1 cellular context compared by ENCODE assay signal in the genomic region with DNA sequence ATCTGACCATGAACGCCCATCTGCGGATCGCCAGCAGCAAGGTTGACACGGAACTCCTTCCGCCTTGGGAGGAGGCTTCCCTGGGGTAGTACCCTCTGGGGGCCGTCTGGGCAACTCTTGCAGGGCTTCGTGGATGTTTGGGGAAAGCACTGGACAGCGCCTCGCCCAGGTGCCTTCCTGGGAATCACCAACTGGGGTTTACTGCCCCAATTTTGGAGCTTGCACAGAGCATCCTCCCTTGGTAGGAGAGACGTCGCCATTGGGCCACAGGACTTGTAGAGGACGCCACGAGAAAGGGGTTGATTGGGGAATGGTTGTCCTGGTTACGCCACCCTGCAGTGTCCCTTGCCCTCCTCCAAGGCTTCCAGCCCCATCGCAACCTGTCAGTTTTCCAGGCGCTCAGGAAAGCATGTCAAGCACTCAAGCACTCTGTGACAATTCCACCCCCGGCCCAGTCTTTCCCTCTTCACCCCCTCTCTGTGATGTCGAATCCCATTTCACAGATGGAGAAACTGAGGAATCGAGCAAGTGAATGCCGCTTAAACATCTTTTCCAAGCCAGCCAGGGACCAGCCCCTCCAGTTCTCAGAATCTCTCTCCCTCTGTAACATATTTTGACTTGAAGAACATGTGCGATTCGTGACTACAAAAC.
TF ChIP-seq lines count a peak whose summit lies in the region.

No MANE protein-coding gene starts in this region.

TF ChIP-seq in GM12878, 131 proteins besides CTCF, POLR2A, EP300 and RAD21 (continued from another document):
- TF ChIP-seq IRF3 (IDR thresholded peaks at IDR 0.05), result no peak
- TF ChIP-seq SREBF2 (IDR thresholded peaks at IDR 0.05; ENCODE audit: low read length), result no peak
- TF ChIP-seq NR2F1 (conservative IDR thresholded peaks at IDR 0.05), result no peak
- TF ChIP-seq WRNIP1 (IDR thresholded peaks at IDR 0.05; ENCODE audit: borderline replicate concordance, low read depth, low read length), result no peak
- TF ChIP-seq E2F4 (IDR thresholded peaks at IDR 0.05; ENCODE audit: low read depth, low read length), result no peak
- TF ChIP-seq, protein P1, sequence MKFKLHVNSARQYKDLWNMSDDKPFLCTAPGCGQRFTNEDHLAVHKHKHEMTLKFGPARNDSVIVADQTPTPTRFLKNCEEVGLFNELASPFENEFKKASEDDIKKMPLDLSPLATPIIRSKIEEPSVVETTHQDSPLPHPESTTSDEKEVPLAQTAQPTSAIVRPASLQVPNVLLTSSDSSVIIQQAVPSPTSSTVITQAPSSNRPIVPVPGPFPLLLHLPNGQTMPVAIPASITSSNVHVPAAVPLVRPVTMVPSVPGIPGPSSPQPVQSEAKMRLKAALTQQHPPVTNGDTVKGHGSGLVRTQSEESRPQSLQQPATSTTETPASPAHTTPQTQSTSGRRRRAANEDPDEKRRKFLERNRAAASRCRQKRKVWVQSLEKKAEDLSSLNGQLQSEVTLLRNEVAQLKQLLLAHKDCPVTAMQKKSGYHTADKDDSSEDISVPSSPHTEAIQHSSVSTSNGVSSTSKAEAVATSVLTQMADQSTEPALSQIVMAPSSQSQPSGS (IDR thresholded peaks at IDR 0.05; ENCODE audit: low read length), result no peak
- no peak for TF ChIP-seq RELA (IDR thresholded peaks at IDR 0.05; ENCODE audit: borderline replicate concordance, partially characterized antibody)
- TF ChIP-seq TCF7 (IDR thresholded peaks at IDR 0.05; ENCODE audit: borderline replicate concordance), result no peak
- no peak for TF ChIP-seq IRF4 (IDR thresholded peaks at IDR 0.05; ENCODE audit: low read depth, low read length)
TF ChIP-seq in GM12878: peak in this region for 0.
